Comparison of ENCODE assay signal across 20 cellular contexts in genomic region chr3:13698498-13698897, GRCh38.
A peak's percentile ranks its signal among the peaks of the same experiment; 100 is the strongest.
DNase-seq lines count a peak whose midpoint lies in the region; TF ChIP-seq lines count a peak whose summit lies in the region.
"Had no signal": no experiment of that assay in that cellular context is flagged by ENCODE, and none has a peak within 500 bp of the region (broad histone marks: within the 10 kb centered on the region; RNA-seq: fewer than 3 reads in every experiment).

No MANE protein-coding gene starts in this region.

- no CpG with 5 or more reads among the region's 7 CpGs for WGBS in neuronal stem cell (ENCODE audit: extremely low coverage in 2 of 2, insufficient read length in 2 of 2, insufficient replicate concordance in 1 of 2), 2 donors

- no peak overlapping the region for H3K23ac ChIP-seq in neuronal stem cell (ENCODE audit: low read depth, low read length, poor library complexity)

- no peak overlapping the region for H4K91ac ChIP-seq in neuronal stem cell (ENCODE audit: low read depth, low read length, poor library complexity)

- H3K4me3 Mint-ChIP-seq in glutamatergic neuron (ENCODE audit: unreplicated experiment), result no peak overlapping the region
- H3K4me3 Mint-ChIP-seq in activated T-helper 2 cell treated with anti-CD3 and anti-CD28 coated beads, Interferon-gamma antibody, Interleukin-2, Interleukin-4, amounts not matched to agents 10 μg/mL and 5 μg/mL and 100 μg/mL, durations not matched to agents 14 hours and 24 hours and 36 hours (ENCODE audit: low read depth), result no peak overlapping the region
- no peak overlapping the region for H3K4me3 Mint-ChIP-seq in activated naive CD8-positive, alpha-beta T cell treated with anti-CD3 and anti-CD28 coated beads for 36 hours
- H3K4me3 Mint-ChIP-seq: CD4-positive, alpha-beta memory T cell; IgD-negative memory B cell had no signal

- H3K4me3 ChIP-seq in neuronal stem cell (ENCODE audit: low read length in 2 of 2), result peak overlapping the region in 1 of 2 donors; percentile 20
- H3K4me3 ChIP-seq: A549, SK-N-MC had no signal

- peak overlapping the region; percentile 83 for H2AFZ ChIP-seq in neuronal stem cell (ENCODE audit: low read length)

- no peak overlapping the region for H3K4me2 ChIP-seq in neuronal stem cell (ENCODE audit: insufficient read depth, low read length, poor library complexity, severe bottlenecking)
- H3K4me2 ChIP-seq: A549 had no signal

- peak; percentile 15 for DNase-seq in NCI-H345 (lab: John Stamatoyannopoulos, UW)
- DNase-seq in NCI-H345 treated with DMSO at 0.1 percent for 48 hours (lab: John Stamatoyannopoulos, UW; ENCODE audit: unreplicated experiment), result no peak
- DNase-seq in NCI-H2227 (lab: John Stamatoyannopoulos, UW; ENCODE audit: unreplicated experiment), result peak; percentile 32
- peak; percentile 59 for DNase-seq in glutamatergic neuron
- DNase-seq in neuronal stem cell (ENCODE audit: low spot score), result peak; percentile 15
- DNase-seq in activated T-helper 2 cell treated with anti-CD3 and anti-CD28 coated beads, Interferon-gamma antibody, Interleukin-2, Interleukin-4, amounts not matched to agents 10 μg/mL and 5 μg/mL and 100 μg/mL, durations not matched to agents 14 hours and 24 hours and 36 hours (ENCODE audit: low spot score), result no peak
- no peak for DNase-seq in NCI-H187 (lab: John Stamatoyannopoulos, UW)
- DNase-seq in activated naive CD8-positive, alpha-beta T cell treated with anti-CD3 and anti-CD28 coated beads for 36 hours, result no peak
- DNase-seq: CD4-positive, alpha-beta memory T cell; EL; HCEC 1CT; Karpas-422; NCI-H1417 treated with DMSO at 0.1 percent for 48 hours; NCI-H2029 treated with DMSO at 0.1 percent for 48 hours; NCI-H446; NCI-H82; SHP77 had no signal

- H2BK12ac ChIP-seq in neuronal stem cell (ENCODE audit: low read length), result no peak overlapping the region

- H3K27me3 Mint-ChIP-seq in glutamatergic neuron (ENCODE audit: unreplicated experiment), result peaks cover 15% of the 10 kb centered on the region
- H3K27me3 Mint-ChIP-seq in activated T-helper 2 cell treated with anti-CD3 and anti-CD28 coated beads, Interferon-gamma antibody, Interleukin-2, Interleukin-4, amounts not matched to agents 10 μg/mL and 5 μg/mL and 100 μg/mL, durations not matched to agents 14 hours and 24 hours and 36 hours (ENCODE audit: low read depth), result no peaks in the 10 kb centered on the region
- H3K27me3 Mint-ChIP-seq in activated naive CD8-positive, alpha-beta T cell treated with anti-CD3 and anti-CD28 coated beads for 36 hours, result peaks cover under 1% of the 10 kb centered on the region

- peak overlapping the region; percentile 59 for H3K14ac ChIP-seq in neuronal stem cell (ENCODE audit: low read length)

- no peaks in the 10 kb centered on the region for H3K79me1 ChIP-seq in neuronal stem cell (ENCODE audit: low read depth, low read length)

- intact Hi-C loops in activated T-helper 2 cell treated with anti-CD3 and anti-CD28 coated beads, Interferon-gamma antibody, Interleukin-2, Interleukin-4, amounts not matched to agents 10 μg/mL and 5 μg/mL and 100 μg/mL, durations not matched to agents 14 hours and 24 hours and 36 hours (cut with micrococcal nuclease), result no loop called here

- H3K18ac ChIP-seq in neuronal stem cell (ENCODE audit: low read length), result peak overlapping the region; percentile 68

- H2BK120ac ChIP-seq in neuronal stem cell (ENCODE audit: low read depth, low read length), result no peak overlapping the region

- no peak overlapping the region for H2BK15ac ChIP-seq in neuronal stem cell (ENCODE audit: low read length)

- no peak overlapping the region for H2BK5ac ChIP-seq in neuronal stem cell (ENCODE audit: low read length)

- peaks cover 0 to 17% (median 0%) of the 10 kb centered on the region in 3 experiments for H3K27me3 ChIP-seq in neuronal stem cell (ENCODE audit: control insufficient read depth in 3 of 3, insufficient read depth in 3 of 3, low read depth in 1 of 3, low read length in 3 of 3)

- peaks cover 6% of the 10 kb centered on the region for H3K36me3 Mint-ChIP-seq in glutamatergic neuron (ENCODE audit: unreplicated experiment)
- no peaks in the 10 kb centered on the region for H3K36me3 Mint-ChIP-seq in activated T-helper 2 cell treated with anti-CD3 and anti-CD28 coated beads, Interferon-gamma antibody, Interleukin-2, Interleukin-4, amounts not matched to agents 10 μg/mL and 5 μg/mL and 100 μg/mL, durations not matched to agents 14 hours and 24 hours and 36 hours (ENCODE audit: low read depth)
- no peaks in the 10 kb centered on the region for H3K36me3 Mint-ChIP-seq in activated naive CD8-positive, alpha-beta T cell treated with anti-CD3 and anti-CD28 coated beads for 36 hours
- H3K36me3 Mint-ChIP-seq: CD4-positive, alpha-beta memory T cell; IgD-negative memory B cell had no signal

- no peak overlapping the region for H3K27ac Mint-ChIP-seq in glutamatergic neuron (ENCODE audit: unreplicated experiment)
- H3K27ac Mint-ChIP-seq in activated T-helper 2 cell treated with anti-CD3 and anti-CD28 coated beads, Interferon-gamma antibody, Interleukin-2, Interleukin-4, amounts not matched to agents 10 μg/mL and 5 μg/mL and 100 μg/mL, durations not matched to agents 14 hours and 24 hours and 36 hours, result no peak overlapping the region
- no peak overlapping the region for H3K27ac Mint-ChIP-seq in activated naive CD8-positive, alpha-beta T cell treated with anti-CD3 and anti-CD28 coated beads for 36 hours
- H3K27ac Mint-ChIP-seq: CD4-positive, alpha-beta memory T cell; IgD-negative memory B cell had no signal

- H3K9me3 ChIP-seq in neuronal stem cell (replicated peaks in 1 of 2; ENCODE audit: control insufficient read depth in 2 of 2, insufficient read depth in 1 of 2, low read depth in 1 of 2, low read length in 2 of 2), result no peaks in the 10 kb centered on the region
- H3K9me3 ChIP-seq: A549 had no signal

- H3K27ac ChIP-seq in neuronal stem cell (replicated peaks; ENCODE audit: low read length), result no peak overlapping the region
- H3K27ac ChIP-seq: A549, SK-N-MC had no signal

- H3K4me1 Mint-ChIP-seq in glutamatergic neuron (ENCODE audit: low read depth, unreplicated experiment), result peaks cover 4% of the 10 kb centered on the region
- H3K4me1 Mint-ChIP-seq in activated T-helper 2 cell treated with anti-CD3 and anti-CD28 coated beads, Interferon-gamma antibody, Interleukin-2, Interleukin-4, amounts not matched to agents 10 μg/mL and 5 μg/mL and 100 μg/mL, durations not matched to agents 14 hours and 24 hours and 36 hours (ENCODE audit: low read depth), result no peaks in the 10 kb centered on the region
- H3K4me1 Mint-ChIP-seq in activated naive CD8-positive, alpha-beta T cell treated with anti-CD3 and anti-CD28 coated beads for 36 hours, result no peaks in the 10 kb centered on the region
- H3K4me1 Mint-ChIP-seq: CD4-positive, alpha-beta memory T cell; IgD-negative memory B cell had no signal

- peaks cover 6 to 14% of the 10 kb centered on the region in 2 donors for H3K4me1 ChIP-seq in neuronal stem cell (ENCODE audit: control insufficient read depth in 2 of 2, insufficient read depth in 1 of 2, low read depth in 1 of 2, low read length in 2 of 2)
- H3K4me1 ChIP-seq: A549 had no signal

- H3K9ac ChIP-seq in neuronal stem cell (ENCODE audit: low read depth, low read length, poor library complexity), result peak overlapping the region; percentile 60

- no peak overlapping the region for H3K4ac ChIP-seq in neuronal stem cell (ENCODE audit: low read length)

- H3K9me3 Mint-ChIP-seq in glutamatergic neuron (ENCODE audit: unreplicated experiment), result peaks cover 5% of the 10 kb centered on the region
- peaks cover 6% of the 10 kb centered on the region for H3K9me3 Mint-ChIP-seq in activated T-helper 2 cell treated with anti-CD3 and anti-CD28 coated beads, Interferon-gamma antibody, Interleukin-2, Interleukin-4, amounts not matched to agents 10 μg/mL and 5 μg/mL and 100 μg/mL, durations not matched to agents 14 hours and 24 hours and 36 hours
- H3K9me3 Mint-ChIP-seq in activated naive CD8-positive, alpha-beta T cell treated with anti-CD3 and anti-CD28 coated beads for 36 hours, result no peaks in the 10 kb centered on the region
- H3K9me3 Mint-ChIP-seq: IgD-negative memory B cell had no signal

- H4K8ac ChIP-seq in neuronal stem cell (ENCODE audit: low read depth, low read length), result peak overlapping the region; percentile 75

- TF ChIP-seq CTCF in glutamatergic neuron (IDR thresholded peaks at IDR 0.05; ENCODE audit: partially characterized antibody, unreplicated experiment), result no peak

- no peak overlapping the region for H2AK5ac ChIP-seq in neuronal stem cell (ENCODE audit: low read depth, low read length)

- no peaks in the 10 kb centered on the region for H3K36me3 ChIP-seq in neuronal stem cell (replicated peaks in 1 of 2; ENCODE audit: control insufficient read depth in 2 of 2, insufficient read depth in 2 of 2, low read length in 2 of 2)

Comparison
In these comparisons a context has a peak if more than half of its experiments do, and no peak if none do; other contexts are left out.
1. DNase-seq: peak in NCI-H345 (single experiment), NCI-H2227 (single experiment), glutamatergic neuron (single experiment) and neuronal stem cell (single experiment); none in NCI-H345 treated with DMSO at 0.1 percent for 48 hours (single experiment), activated T-helper 2 cell treated with anti-CD3 and anti-CD28 coated beads, Interferon-gamma antibody, Interleukin-2, Interleukin-4, amounts not matched to agents 10 μg/mL and 5 μg/mL and 100 μg/mL, durations not matched to agents 14 hours and 24 hours and 36 hours (single experiment), NCI-H187 (0 of 2) and activated naive CD8-positive, alpha-beta T cell treated with anti-CD3 and anti-CD28 coated beads for 36 hours (single experiment).